In the genomic region with DNA sequence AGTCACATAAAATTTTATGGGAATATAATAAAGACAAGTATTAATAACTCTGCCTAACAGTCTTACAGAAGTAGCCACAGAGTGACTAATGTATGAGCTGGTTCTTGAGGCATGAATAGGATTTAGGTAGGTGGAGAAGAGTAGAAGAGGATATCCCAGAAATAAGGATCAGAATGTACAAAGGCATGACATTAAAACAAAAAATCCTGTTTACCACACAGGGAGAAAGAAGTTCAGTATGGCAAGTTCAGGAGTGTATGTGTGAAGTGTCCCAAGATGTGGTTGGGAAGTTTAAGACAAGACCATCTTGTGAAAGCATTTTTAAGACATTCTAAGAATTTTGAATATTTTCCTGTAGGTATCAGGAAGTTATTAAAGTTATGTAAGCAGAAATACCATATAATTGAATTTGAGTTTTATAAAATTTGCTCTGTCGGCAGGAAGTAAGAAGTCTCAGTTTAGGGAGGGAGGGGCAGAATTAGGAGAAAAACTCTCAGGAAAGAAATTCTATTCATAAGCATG, we compare ENCODE assay signal across 15 cellular contexts.
DNase-seq lines count a peak whose midpoint lies in the region; ATAC-seq, FAIRE-seq and TF ChIP-seq lines count a peak whose summit lies in the region.
"Had no signal": no experiment of that assay in that cellular context is flagged by ENCODE, and none has a peak within 500 bp of the region (broad histone marks: within the 10 kb centered on the region; RNA-seq: fewer than 3 reads in every experiment).

No MANE protein-coding gene starts in this region.

- TF ChIP-seq POLR2A in K562 (conservative IDR thresholded peaks at IDR 0.05) = no peak

- ATAC-seq in K562 (no peak), GM18502 (IDR thresholded peaks at IDR 0.05; ENCODE audit: poor library complexity, unreplicated experiment) (no peak), HG03354 (IDR thresholded peaks at IDR 0.05; ENCODE audit: poor library complexity, severe bottlenecking, unreplicated experiment) (no peak)
- no peak for ATAC-seq in activated T-cell treated with anti-CD3 and anti-CD28 coated beads, Interleukin-2, amount 50 U/mL, for 4 hours

- CTCF ChIA-PET in A673 (lab: Charles Lee) (no interaction called here), K562 (lab: Yijun Ruan, JAX; ENCODE audit: low intra/inter-chr PET ratio) (no interaction called here)

- peak overlapping the region; percentile 55 for H3K27ac ChIP-seq in A673 (ENCODE audit: low read depth, low read length, poor library complexity, severe bottlenecking)
- H3K27ac ChIP-seq in K562 (ENCODE audit: extremely low read depth, low read depth, low read length) = no peak overlapping the region

- no peak for TF ChIP-seq EP300 in K562 (IDR thresholded peaks at IDR 0.05; ENCODE audit: low read length)

- H3K4me1 ChIP-seq in A673 (ENCODE audit: insufficient read depth, low read length, poor library complexity, severe bottlenecking) = peaks cover 32% of the 10 kb centered on the region
- H3K4me1 ChIP-seq in K562 (replicated peaks in 1 of 2; ENCODE audit: control insufficient read depth in 2 of 2, insufficient read depth in 2 of 2, low read length in 2 of 2) = peaks cover 4 to 18% of the 10 kb centered on the region in 2 experiments; a peak in 3 of 5 replicates

- in situ Hi-C loops in K562 (cut with MboI) = no loop called here

- H3K4me3 Mint-ChIP-seq in activated T-cell treated with anti-CD3 and anti-CD28 coated beads, Interleukin-2, amount 50 U/mL, for 4 hours = no peak overlapping the region
- H3K4me3 Mint-ChIP-seq: activated naive CD4-positive, alpha-beta T cell treated with anti-CD3 and anti-CD28 coated beads, Interleukin-2, amount 50 U/mL, for 24 hours had no signal

- H3K9me3 Mint-ChIP-seq in activated T-cell treated with anti-CD3 and anti-CD28 coated beads, Interleukin-2, amount 50 U/mL, for 4 hours = no peaks in the 10 kb centered on the region
- H3K9me3 Mint-ChIP-seq: activated naive CD4-positive, alpha-beta T cell treated with anti-CD3 and anti-CD28 coated beads, Interleukin-2, amount 50 U/mL, for 24 hours had no signal

- H3K36me3 ChIP-seq in A673 (ENCODE audit: insufficient read depth, low read length, poor library complexity, severe bottlenecking) (no peaks in the 10 kb centered on the region), K562 (ENCODE audit: control insufficient read depth, insufficient read depth, low read length) (no peaks in the 10 kb centered on the region)

- no peaks in the 10 kb centered on the region for H3K79me2 ChIP-seq in K562 (ENCODE audit: control insufficient read depth, insufficient read depth, low read length)

- POLR2A ChIA-PET in A673 (lab: Charles Lee; ENCODE audit: low non-redundant PET) = interaction anchor here (0.5 kb wide), 1 partner anchor 125 kb away, joined by 4 read pairs; no protein-coding TSS in a partner anchor
- POLR2A ChIA-PET in K562 (lab: Yijun Ruan, JAX) = no interaction called here

- peaks cover 28% of the 10 kb centered on the region for H3K27me3 Mint-ChIP-seq in activated T-cell treated with anti-CD3 and anti-CD28 coated beads, Interleukin-2, amount 50 U/mL, for 4 hours (ENCODE audit: low read depth)

- H3K4me3 ChIP-seq in A673 (ENCODE audit: low read depth, low read length, poor library complexity, severe bottlenecking) = no peak overlapping the region
- no peak overlapping the region for H3K4me3 ChIP-seq in K562

- FAIRE-seq in HTR-8/SVneo (lab: Jason Lieb, UNC) (no peak), K562 (lab: Jason Lieb, UNC) (no peak)

- H3K9me1 ChIP-seq in K562 (ENCODE audit: control insufficient read depth, insufficient read depth, low read length) = no peaks in the 10 kb centered on the region

- no peak overlapping the region for H3K9ac ChIP-seq in K562 (ENCODE audit: insufficient read depth in 1 of 2, low read depth in 2 of 2, low read length in 2 of 2)

- H3K4me1 Mint-ChIP-seq in activated T-cell treated with anti-CD3 and anti-CD28 coated beads, Interleukin-2, amount 50 U/mL, for 4 hours (ENCODE audit: low read depth) = no peaks in the 10 kb centered on the region
- H3K4me1 Mint-ChIP-seq: activated naive CD4-positive, alpha-beta T cell treated with anti-CD3 and anti-CD28 coated beads, Interleukin-2, amount 50 U/mL, for 24 hours had no signal

- WGBS in K562 (ENCODE audit: insufficient coverage, low coverage, missing lambda C conversion rate) = 90% methylated on average over 1 of the region's 1 CpG

- intact Hi-C loops in A673 (cut with micrococcal nuclease; ENCODE audit: unreplicated experiment) = no loop called here
- intact Hi-C loops in K562 (cut with micrococcal nuclease) = loop anchor here (5.0 kb wide), 1 partner anchor 258 kb away; no protein-coding TSS in a partner anchor

- H3K9me3 ChIP-seq in A673 (ENCODE audit: low read depth, low read length, poor library complexity, severe bottlenecking) (peaks cover 7% of the 10 kb centered on the region), K562 (replicated peaks; ENCODE audit: control insufficient read depth, insufficient read depth, low read depth, low read length) (no peaks in the 10 kb centered on the region)

- no peak for DNase-seq in A673 (ENCODE audit: low spot score)
- peak; percentile 10 for DNase-seq in HTR-8/SVneo (ENCODE audit: insufficient read length, low spot score)
- no peak for DNase-seq in K562 (ENCODE audit: extremely low read depth in 1 of 4, low spot score in 3 of 4)
- DNase-seq in hepatic stellate cell (ENCODE audit: low spot score) = peak; percentile 27
- no peak for DNase-seq in activated T-cell treated with anti-CD3 and anti-CD28 coated beads, Interleukin-2, amount 50 U/mL, for 4 hours
- DNase-seq in effector CD8-positive, alpha-beta T cell (lab: John Stamatoyannopoulos, UW) = no peak
- DNase-seq: DMS53; effector CD4-positive, alpha-beta T cell; H7; KG1; NCI-H2081 treated with DMSO at 0.1 percent for 48 hours; T-helper 9 cell had no signal

- no peaks in the 10 kb centered on the region for H4K20me1 ChIP-seq in K562 (replicated peaks; ENCODE audit: control insufficient read depth, insufficient read depth, low read length)

- H2AFZ ChIP-seq in K562 (ENCODE audit: low read depth, low read length) = no peak overlapping the region

- no peaks in the 10 kb centered on the region for H3K36me3 Mint-ChIP-seq in activated T-cell treated with anti-CD3 and anti-CD28 coated beads, Interleukin-2, amount 50 U/mL, for 4 hours (ENCODE audit: insufficient read depth)
- H3K36me3 Mint-ChIP-seq: activated naive CD4-positive, alpha-beta T cell treated with anti-CD3 and anti-CD28 coated beads, Interleukin-2, amount 50 U/mL, for 24 hours had no signal

- no TSS peak for BruUV-seq in A673 (replicated peaks; lab: Mats Ljungman, UMichigan)
- no TSS peak for BruUV-seq in K562 (replicated peaks; lab: Mats Ljungman, UMichigan)

- TF ChIP-seq CTCF in A673 (conservative IDR thresholded peaks at IDR 0.05; ENCODE audit: low read depth, low read length) (no peak), K562 (IDR thresholded peaks at IDR 0.05 in 2 of 3, conservative IDR thresholded peaks at IDR 0.05 in 1 of 3; ENCODE audit: insufficient read depth in 2 of 3, low read depth in 1 of 3, low read length in 3 of 3) (no peak)

- H3K27me3 ChIP-seq in A673 (replicated peaks; ENCODE audit: insufficient read depth, low read depth, low read length, poor library complexity) (no peaks in the 10 kb centered on the region), K562 (ENCODE audit: control insufficient read depth in 2 of 2, insufficient read depth in 2 of 2, low read length in 2 of 2) (no peaks in the 10 kb centered on the region; a peak in 1 of 5 replicates)

- H3K4me2 ChIP-seq in K562 (ENCODE audit: insufficient read depth, low read length) = no peak overlapping the region

- no peak for TF ChIP-seq RAD21 in K562 (CRISPR knock-in tag; conservative IDR thresholded peaks at IDR 0.05 in 1 of 2, IDR thresholded peaks at IDR 0.05 in 1 of 2)

TF ChIP-seq in K562, 482 proteins besides CTCF, POLR2A, EP300 and RAD21 (continues in another document):
- TF ChIP-seq ZNF408 (CRISPR knock-in tag; IDR thresholded peaks at IDR 0.05; ENCODE audit: low read depth) (no peak), ZNF699 (CRISPR knock-in tag; IDR thresholded peaks at IDR 0.05; ENCODE audit: insufficient replicate concordance) (no peak), MAFF (IDR thresholded peaks at IDR 0.05; ENCODE audit: low read length) (0 out of 2 replicates have a peak, but pooled peaks have one; percentile 17), NUFIP1 (IDR thresholded peaks at IDR 0.05; ENCODE audit: partially characterized antibody) (no peak), MIER1 (IDR thresholded peaks at IDR 0.05; ENCODE audit: low read depth) (no peak), C11orf30 (IDR thresholded peaks at IDR 0.05; ENCODE audit: low read depth) (0 out of 2 replicates have a peak, but pooled peaks have one; percentile 22), GTF2E2 (tag; IDR thresholded peaks at IDR 0.05) (no peak)
- TF ChIP-seq, protein P1, sequence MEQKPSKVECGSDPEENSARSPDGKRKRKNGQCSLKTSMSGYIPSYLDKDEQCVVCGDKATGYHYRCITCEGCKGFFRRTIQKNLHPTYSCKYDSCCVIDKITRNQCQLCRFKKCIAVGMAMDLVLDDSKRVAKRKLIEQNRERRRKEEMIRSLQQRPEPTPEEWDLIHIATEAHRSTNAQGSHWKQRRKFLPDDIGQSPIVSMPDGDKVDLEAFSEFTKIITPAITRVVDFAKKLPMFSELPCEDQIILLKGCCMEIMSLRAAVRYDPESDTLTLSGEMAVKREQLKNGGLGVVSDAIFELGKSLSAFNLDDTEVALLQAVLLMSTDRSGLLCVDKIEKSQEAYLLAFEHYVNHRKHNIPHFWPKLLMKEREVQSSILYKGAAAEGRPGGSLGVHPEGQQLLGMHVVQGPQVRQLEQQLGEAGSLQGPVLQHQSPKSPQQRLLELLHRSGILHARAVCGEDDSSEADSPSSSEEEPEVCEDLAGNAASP (IDR thresholded peaks at IDR 0.05) = no peak
- TF ChIP-seq, protein P2, sequence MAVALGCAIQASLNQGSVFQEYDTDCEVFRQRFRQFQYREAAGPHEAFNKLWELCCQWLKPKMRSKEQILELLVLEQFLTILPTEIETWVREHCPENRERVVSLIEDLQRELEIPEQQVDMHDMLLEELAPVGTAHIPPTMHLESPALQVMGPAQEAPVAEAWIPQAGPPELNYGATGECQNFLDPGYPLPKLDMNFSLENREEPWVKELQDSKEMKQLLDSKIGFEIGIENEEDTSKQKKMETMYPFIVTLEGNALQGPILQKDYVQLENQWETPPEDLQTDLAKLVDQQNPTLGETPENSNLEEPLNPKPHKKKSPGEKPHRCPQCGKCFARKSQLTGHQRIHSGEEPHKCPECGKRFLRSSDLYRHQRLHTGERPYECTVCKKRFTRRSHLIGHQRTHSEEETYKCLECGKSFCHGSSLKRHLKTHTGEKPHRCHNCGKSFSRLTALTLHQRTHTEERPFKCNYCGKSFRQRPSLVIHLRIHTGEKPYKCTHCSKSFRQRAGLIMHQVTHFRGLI (CRISPR knock-in tag; IDR thresholded peaks at IDR 0.05) = no peak

Comparison
In these comparisons a context has a peak if more than half of its experiments do, and no peak if none do; other contexts are left out.
1. DNase-seq: peak in HTR-8/SVneo (single experiment) and hepatic stellate cell (single experiment); none in A673 (single experiment), K562 (0 of 4), activated T-cell treated with anti-CD3 and anti-CD28 coated beads, Interleukin-2, amount 50 U/mL, for 4 hours (single experiment) and effector CD8-positive, alpha-beta T cell (single experiment).